12 cellular contexts compared by ENCODE assay signal in the genomic region with DNA sequence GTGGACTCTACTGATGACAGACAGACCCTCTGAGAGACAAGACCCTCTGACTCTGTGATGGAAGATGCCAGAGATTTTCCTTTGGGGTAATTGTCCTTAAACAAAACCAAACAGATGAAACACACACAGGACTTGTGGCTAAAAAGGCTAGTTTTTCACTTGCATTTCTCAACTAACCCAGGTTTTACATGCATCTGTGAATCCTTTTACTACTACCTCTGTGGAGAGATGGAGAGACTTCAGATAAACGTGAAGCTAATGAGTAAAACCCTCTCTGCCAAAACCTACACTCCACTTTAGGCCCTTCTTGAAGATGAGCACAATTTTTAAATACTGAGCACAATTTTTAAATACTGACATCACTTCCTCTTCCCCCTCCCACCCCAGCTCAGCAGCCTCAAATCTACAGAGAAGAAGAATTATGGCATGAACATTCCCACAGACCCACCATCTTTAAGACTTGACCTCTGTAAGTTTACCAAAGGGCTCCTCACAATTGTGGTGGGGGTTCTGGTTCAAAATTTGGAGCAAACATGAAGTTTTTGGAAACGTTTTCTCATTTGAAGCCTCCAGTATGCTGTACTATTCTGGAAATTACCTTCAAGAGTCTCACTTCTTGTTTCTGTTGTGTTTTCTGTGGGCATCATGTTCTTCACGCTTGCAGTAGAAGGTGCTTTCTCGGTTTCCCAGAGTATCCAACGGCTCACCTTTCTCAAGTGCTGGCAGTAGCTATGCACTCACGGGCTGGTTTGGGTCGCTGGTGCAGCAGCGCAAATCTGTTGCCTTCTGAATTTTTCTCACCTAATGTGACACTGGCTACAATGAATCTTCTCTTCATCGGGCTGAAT. TPM values are rescaled to one million over a fixed set of nuclear protein-coding genes. Genes with fewer than 3 reads are reported as not detected.
DNase-seq lines count a peak whose midpoint lies in the region; ATAC-seq, FAIRE-seq and TF ChIP-seq lines count a peak whose summit lies in the region.
"Had no signal": no experiment of that assay in that cellular context is flagged by ENCODE, and none has a peak within 500 bp of the region (broad histone marks: within the 10 kb centered on the region; RNA-seq: fewer than 3 reads in every experiment).

No MANE protein-coding gene starts in this region.

- no peak overlapping the region for H3K4me2 ChIP-seq in SK-N-SH

- H2AFZ ChIP-seq in SK-N-SH (ENCODE audit: low read depth) = no peak overlapping the region

- H3K9me3 Mint-ChIP-seq in activated CD4-positive, alpha-beta memory T cell treated with anti-CD3 and anti-CD28 coated beads, Interleukin-2, amount 10 ng/mL, durations not matched to agents 7 days and 5 days = no peaks in the 10 kb centered on the region

- no peak for TF ChIP-seq EP300 in SK-N-SH (IDR thresholded peaks at IDR 0.05; ENCODE audit: borderline replicate concordance in 1 of 2, low read depth in 1 of 2, low read length in 1 of 2)

- TF ChIP-seq CTCF in SK-N-SH (IDR thresholded peaks at IDR 0.05) = no peak

- H3K4me1 ChIP-seq in SK-N-SH (ENCODE audit: control insufficient read depth in 1 of 2, insufficient read depth in 2 of 2, low read depth in 1 of 2, low read length in 1 of 2) = no peaks in the 10 kb centered on the region
- H3K4me1 ChIP-seq: adrenal gland had no signal

- no peaks in the 10 kb centered on the region for H3K27me3 Mint-ChIP-seq in activated CD4-positive, alpha-beta memory T cell treated with anti-CD3 and anti-CD28 coated beads, Interleukin-2, amount 10 ng/mL, durations not matched to agents 7 days and 5 days

- no peaks in the 10 kb centered on the region for H3F3A ChIP-seq in SK-N-SH (replicated peaks; ENCODE audit: insufficient read depth)

- H3K4me3 ChIP-seq in SK-N-SH (ENCODE audit: low read depth in 2 of 2, low read length in 1 of 2) = no peak overlapping the region
- H3K4me3 ChIP-seq: adrenal gland had no signal

- no peak for TF ChIP-seq POLR2A in H54 (IDR thresholded peaks at IDR 0.05; ENCODE audit: low read depth, low read length)

- H3K9me2 ChIP-seq in SK-N-SH = no peaks in the 10 kb centered on the region

- no peak overlapping the region for H3K27ac ChIP-seq in SK-N-SH (ENCODE audit: low read depth in 2 of 2, low read length in 1 of 2)
- H3K27ac ChIP-seq: adrenal gland had no signal

- no peak overlapping the region for H3K9ac ChIP-seq in SK-N-SH

- TF ChIP-seq RAD21 in SK-N-SH (IDR thresholded peaks at IDR 0.05; ENCODE audit: low read length) = no peak

- no peaks in the 10 kb centered on the region for H3K27me3 ChIP-seq in SK-N-SH (ENCODE audit: insufficient read depth)
- H3K27me3 ChIP-seq: adrenal gland had no signal

- ATAC-seq in GM19023 (IDR thresholded peaks at IDR 0.05; ENCODE audit: unreplicated experiment) (peak; percentile 92), HG03196 (IDR thresholded peaks at IDR 0.05; ENCODE audit: unreplicated experiment) (peak; percentile 92)

- DNase-seq in H54 (ENCODE audit: insufficient read length, low spot score) (no peak), mesenteric fat pad (ENCODE audit: low spot score) (peak; percentile 35), mucosa of gallbladder (ENCODE audit: low spot score) (no peak), SK-N-SH (no peak)
- DNase-seq in central memory CD4-positive, alpha-beta T cell = no peak
- DNase-seq in activated CD4-positive, alpha-beta memory T cell treated with anti-CD3 and anti-CD28 coated beads, Interleukin-2, amount 10 ng/mL, durations not matched to agents 7 days and 5 days = no peak
- DNase-seq: adrenal gland, Kasumi-1, NCI-H345, small intestine had no signal

- WGBS in SK-N-SH (ENCODE audit: low lambda C conversion rate) = 82% methylated on average over 9 of the region's 9 CpGs

- H3K27ac Mint-ChIP-seq in activated CD4-positive, alpha-beta memory T cell treated with anti-CD3 and anti-CD28 coated beads, Interleukin-2, amount 10 ng/mL, durations not matched to agents 7 days and 5 days = no peak overlapping the region

- peaks cover 1% of the 10 kb centered on the region for H3K4me1 Mint-ChIP-seq in activated CD4-positive, alpha-beta memory T cell treated with anti-CD3 and anti-CD28 coated beads, Interleukin-2, amount 10 ng/mL, durations not matched to agents 7 days and 5 days

- FAIRE-seq in H54 (lab: Jason Lieb, UNC) = peak; percentile 78
- FAIRE-seq: small intestine had no signal

- H3K79me2 ChIP-seq in SK-N-SH (ENCODE audit: insufficient read depth) = no peaks in the 10 kb centered on the region

- H3K36me3 Mint-ChIP-seq in activated CD4-positive, alpha-beta memory T cell treated with anti-CD3 and anti-CD28 coated beads, Interleukin-2, amount 10 ng/mL, durations not matched to agents 7 days and 5 days (ENCODE audit: low read depth) = no peaks in the 10 kb centered on the region

- H3K36me3 ChIP-seq in SK-N-SH (replicated peaks in 1 of 2; ENCODE audit: control insufficient read depth in 1 of 2, insufficient read depth in 2 of 2, low read length in 1 of 2) = no peaks in the 10 kb centered on the region

- H4K20me1 ChIP-seq in SK-N-SH (ENCODE audit: insufficient read depth) = no peaks in the 10 kb centered on the region

- H3K9me3 ChIP-seq in SK-N-SH = no peaks in the 10 kb centered on the region
- H3K9me3 ChIP-seq: adrenal gland had no signal

- H3K4me3 Mint-ChIP-seq in activated CD4-positive, alpha-beta memory T cell treated with anti-CD3 and anti-CD28 coated beads, Interleukin-2, amount 10 ng/mL, durations not matched to agents 7 days and 5 days = no peak overlapping the region

- POLR2A ChIA-PET in SK-N-SH (lab: Yijun Ruan, JAX) = no interaction called here
- POLR2A ChIA-PET in activated CD4-positive, alpha-beta memory T cell treated with anti-CD3 and anti-CD28 coated beads, Interleukin-2, amount 10 ng/mL, durations not matched to agents 7 days and 5 days (lab: Charles Lee) = no interaction called here

- CTCF ChIA-PET in SK-N-SH (lab: Yijun Ruan, JAX) = interaction anchor here (0.7 to 1.3 kb wide), 2 partner anchors 13 to 402 kb away, joined by 3 read pairs; partner anchors contain the start of gene RRAGA
- CTCF ChIA-PET in activated CD4-positive, alpha-beta memory T cell treated with anti-CD3 and anti-CD28 coated beads, Interleukin-2, amount 10 ng/mL, durations not matched to agents 7 days and 5 days (lab: Charles Lee) = no interaction called here

TF ChIP-seq in SK-N-SH, 30 proteins besides CTCF, POLR2A, EP300 and RAD21:
- TF ChIP-seq TCF12 (IDR thresholded peaks at IDR 0.05) (no peak), ELF1 (IDR thresholded peaks at IDR 0.05) (no peak), TEAD4 (IDR thresholded peaks at IDR 0.05; ENCODE audit: borderline replicate concordance, insufficient read depth) (no peak), SMC3 (IDR thresholded peaks at IDR 0.05; ENCODE audit: low read depth, low read length) (no peak), USF1 (IDR thresholded peaks at IDR 0.05; ENCODE audit: borderline replicate concordance, low read depth) (no peak), GATA2 (CRISPR knock-in tag; IDR thresholded peaks at IDR 0.05) (no peak), NFIC (IDR thresholded peaks at IDR 0.05; ENCODE audit: borderline replicate concordance) (no peak), POLR2AphosphoS5 (IDR thresholded peaks at IDR 0.05; ENCODE audit: low read depth, low read length) (no peak), FOSL2 (IDR thresholded peaks at IDR 0.05; ENCODE audit: borderline replicate concordance, low read depth) (no peak), NRF1 (IDR thresholded peaks at IDR 0.05; ENCODE audit: low read depth, low read length) (no peak), FOXJ3 (CRISPR knock-in tag; IDR thresholded peaks at IDR 0.05) (no peak), JUND (IDR thresholded peaks at IDR 0.05) (no peak), USF2 (IDR thresholded peaks at IDR 0.05; ENCODE audit: borderline replicate concordance, low read depth, low read length) (no peak)
- TF ChIP-seq, protein P1, sequence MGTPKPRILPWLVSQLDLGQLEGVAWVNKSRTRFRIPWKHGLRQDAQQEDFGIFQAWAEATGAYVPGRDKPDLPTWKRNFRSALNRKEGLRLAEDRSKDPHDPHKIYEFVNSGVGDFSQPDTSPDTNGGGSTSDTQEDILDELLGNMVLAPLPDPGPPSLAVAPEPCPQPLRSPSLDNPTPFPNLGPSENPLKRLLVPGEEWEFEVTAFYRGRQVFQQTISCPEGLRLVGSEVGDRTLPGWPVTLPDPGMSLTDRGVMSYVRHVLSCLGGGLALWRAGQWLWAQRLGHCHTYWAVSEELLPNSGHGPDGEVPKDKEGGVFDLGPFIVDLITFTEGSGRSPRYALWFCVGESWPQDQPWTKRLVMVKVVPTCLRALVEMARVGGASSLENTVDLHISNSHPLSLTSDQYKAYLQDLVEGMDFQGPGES (IDR thresholded peaks at IDR 0.05; ENCODE audit: low read depth, low read length) = no peak
TF ChIP-seq in SK-N-SH: peak in this region for 0.

RNA-seq across cellular contexts. Expression of gene ACER2, which starts 42.7 kb away (rescaled TPM):
- total RNA-seq in mesenteric fat pad (20.5 TPM), mucosa of gallbladder (3.4 TPM)
- 1.3 and 2.2 TPM in 2 replicates for polyA plus RNA-seq in SK-N-SH (2012; rRNA removed)
- polyA plus RNA-seq in SK-N-SH (2012; cell fraction: cytosol; rRNA removed) = 1.2 and 1.5 TPM in 2 replicates
- 1.9 and 3.0 TPM in 2 replicates for polyA plus RNA-seq in SK-N-SH (2012; cell fraction: nucleus; rRNA removed)
- total RNA-seq in activated CD4-positive, alpha-beta memory T cell treated with anti-CD3 and anti-CD28 coated beads, Interleukin-2, amount 10 ng/mL, durations not matched to agents 7 days and 5 days = 1 to 10 TPM; 3.2 to 3.3 TPM
